29 cellular contexts compared by ENCODE assay signal in genomic region chr10:79890469-79890868, GRCh38. TPM values are rescaled to one million over a fixed set of nuclear protein-coding genes. Genes with fewer than 3 reads are reported as not detected.
"Had no signal": no experiment of that assay in that cellular context is flagged by ENCODE, and none has a peak within 500 bp of the region (broad histone marks: within the 10 kb centered on the region; RNA-seq: fewer than 3 reads in every experiment).

No MANE protein-coding gene starts in this region.

- H3K9me3 ChIP-seq: esophagus muscularis mucosa, gastrocnemius medialis, heart right ventricle, left lung, lower lobe of right lung, mucosa of descending colon had no signal

- H3K4me1 Mint-ChIP-seq: mesothelial cell of epicardium had no signal

- H3K36me3 Mint-ChIP-seq: mesothelial cell of epicardium, naive B cell had no signal

- H3K4me1 ChIP-seq: esophagus muscularis mucosa, gastrocnemius medialis, heart right ventricle, left lung, lower lobe of right lung had no signal

- H3K27me3 ChIP-seq: gastrocnemius medialis had no signal

- H3K27ac ChIP-seq: coronary artery, dorsolateral prefrontal cortex, esophagus muscularis mucosa, gastrocnemius medialis, heart right ventricle, left lung, lower lobe of right lung had no signal

- H3K36me3 ChIP-seq: esophagus muscularis mucosa, gastrocnemius medialis, heart right ventricle, left lung, lower lobe of right lung had no signal

- H3K4me3 Mint-ChIP-seq: mesothelial cell of epicardium, naive B cell had no signal

- DNase-seq: dermis blood vessel endothelial cell; dorsolateral prefrontal cortex; effector CD4-positive, alpha-beta T cell; effector memory CD4-positive, alpha-beta T cell; foreskin melanocyte; gastrocnemius medialis; glutamatergic neuron; head of caudate nucleus; heart right ventricle; hippocampal formation; kidney glomerular epithelial cell; left colon; left lung; left ventricle myocardium superior; lower lobe of right lung; mesenchymal stem cell; mucosa of descending colon; naive B cell had no signal

- H3K9me3 Mint-ChIP-seq: mesothelial cell of epicardium, naive B cell had no signal

- H3K27ac Mint-ChIP-seq: mesothelial cell of epicardium, naive B cell had no signal

- H3K4me3 ChIP-seq: coronary artery, dorsolateral prefrontal cortex, esophagus muscularis mucosa, gastrocnemius medialis, heart right ventricle, left lung, lower lobe of right lung, mucosa of descending colon had no signal

- FAIRE-seq: endothelial cell of umbilical vein, keratinocyte had no signal

- ATAC-seq: gastrocnemius medialis, heart right ventricle, left colon, left lung, left ventricle myocardium superior, lower lobe of right lung, mucosa of descending colon had no signal

RNA-seq across cellular contexts. Expression of gene SFTPD, which starts 58.4 kb away (rescaled TPM):
- total RNA-seq: dermis blood vessel endothelial cell, endothelial cell of umbilical vein, epithelial cell of proximal tubule, fibroblast of villous mesenchyme, glomerular endothelial cell, left colon, lung microvascular endothelial cell, mesenteric fat pad, myocyte had no signal
- polyA plus RNA-seq: endothelial cell of umbilical vein had no signal
